ENCODE assay signal across 10 cellular contexts in genomic region chr1:195717651-195718050, GRCh38.
DNase-seq lines count a peak whose midpoint lies in the region; ATAC-seq, FAIRE-seq and TF ChIP-seq lines count a peak whose summit lies in the region.
"Had no signal": no experiment of that assay in that cellular context is flagged by ENCODE, and none has a peak within 500 bp of the region (broad histone marks: within the 10 kb centered on the region; RNA-seq: fewer than 3 reads in every experiment).

No MANE protein-coding gene starts in this region.

- no peaks in the 10 kb centered on the region for H4K20me1 ChIP-seq in hepatocyte (ENCODE audit: insufficient read depth, poor library complexity, severe bottlenecking)

- FAIRE-seq in pancreas (lab: Jason Lieb, UNC), result no peak
- FAIRE-seq: G401.6 had no signal

- H3K79me2 ChIP-seq in hepatocyte, result no peaks in the 10 kb centered on the region

- intact Hi-C loops in pancreas (cut with DNase I), result no loop called here

- H3K9me3 ChIP-seq in hepatocyte (ENCODE audit: low read depth) (no peaks in the 10 kb centered on the region), pancreas (no peaks in the 10 kb centered on the region)

- H3K4me3 ChIP-seq in H7 (ENCODE audit: insufficient read depth, low read depth, low read length) (no peak overlapping the region), hepatocyte (no peak overlapping the region), pancreas (no peak overlapping the region)

- no peak overlapping the region for H2AFZ ChIP-seq in hepatocyte

- H3K27ac ChIP-seq in hepatocyte, result no peak overlapping the region
- no peak overlapping the region for H3K27ac ChIP-seq in pancreas

- DNase-seq in AG09319 (ENCODE audit: extremely low read depth, low read depth) (no peak), H7 (peak; percentile 12), SK-MEL-5 (ENCODE audit: low read depth, low spot score) (peak; percentile 59), hepatocyte (ENCODE audit: low spot score) (peak; percentile 16), NK-92 (lab: John Stamatoyannopoulos, UW; ENCODE audit: unreplicated experiment) (no peak), NCI-H524 treated with DMSO at 0.1 percent for 48 hours (lab: John Stamatoyannopoulos, UW) (no peak), amygdala (lab: John Stamatoyannopoulos, UW) (no peak), pancreas (no peak)
- DNase-seq: RPMI8226 had no signal

- WGBS in hepatocyte (ENCODE audit: low lambda C conversion rate, missing lambda C conversion rate), result 51% methylated on average over 3 of the region's 3 CpGs
- 30 to 41% methylated on average over 3 of the region's 3 CpGs for WGBS in pancreas, 2 donors

- H3K27me3 ChIP-seq in H7 (ENCODE audit: control insufficient read depth, insufficient read depth, low read length) (no peaks in the 10 kb centered on the region), hepatocyte (no peaks in the 10 kb centered on the region), pancreas (no peaks in the 10 kb centered on the region)

- H3K36me3 ChIP-seq in H7 (replicated peaks; ENCODE audit: control insufficient read depth, insufficient read depth, low read length) (no peaks in the 10 kb centered on the region), hepatocyte (replicated peaks; ENCODE audit: insufficient read depth, low read depth) (no peaks in the 10 kb centered on the region), pancreas (no peaks in the 10 kb centered on the region)

- no peaks in the 10 kb centered on the region for H3K9me2 ChIP-seq in hepatocyte (replicated peaks; ENCODE audit: insufficient read depth)

- H3K4me1 ChIP-seq in hepatocyte (ENCODE audit: insufficient read depth) (no peaks in the 10 kb centered on the region), pancreas (no peaks in the 10 kb centered on the region)

- peak; percentile 20 for TF ChIP-seq CTCF in AG09319 (IDR thresholded peaks at IDR 0.05; ENCODE audit: low read depth, low read length)
- TF ChIP-seq CTCF in hepatocyte (IDR thresholded peaks at IDR 0.05; ENCODE audit: poor library complexity), result peak; percentile 55
- TF ChIP-seq CTCF in pancreas (IDR thresholded peaks at IDR 0.05), result no peak

- ATAC-seq in pancreas, result no peak

- no peak overlapping the region for H3K4me2 ChIP-seq in hepatocyte

- in situ Hi-C loops in SK-MEL-5 (cut with HindIII; ENCODE audit: low pct_unique_long_range_greater_than_20kb, low sequenced_read_pairs), result no loop called here

Comparison
In these comparisons a context has a peak if more than half of its experiments do, and no peak if none do; other contexts are left out.
1. DNase-seq: peak in H7 (single experiment), SK-MEL-5 (single experiment) and hepatocyte (single experiment); none in AG09319 (single experiment), NK-92 (single experiment), NCI-H524 treated with DMSO at 0.1 percent for 48 hours (single experiment), amygdala (0 of 56) and pancreas (0 of 6).
2. CTCF ChIP-seq: peak in AG09319 (single experiment) and hepatocyte (single experiment); none in pancreas (0 of 4).